In the genomic region with DNA sequence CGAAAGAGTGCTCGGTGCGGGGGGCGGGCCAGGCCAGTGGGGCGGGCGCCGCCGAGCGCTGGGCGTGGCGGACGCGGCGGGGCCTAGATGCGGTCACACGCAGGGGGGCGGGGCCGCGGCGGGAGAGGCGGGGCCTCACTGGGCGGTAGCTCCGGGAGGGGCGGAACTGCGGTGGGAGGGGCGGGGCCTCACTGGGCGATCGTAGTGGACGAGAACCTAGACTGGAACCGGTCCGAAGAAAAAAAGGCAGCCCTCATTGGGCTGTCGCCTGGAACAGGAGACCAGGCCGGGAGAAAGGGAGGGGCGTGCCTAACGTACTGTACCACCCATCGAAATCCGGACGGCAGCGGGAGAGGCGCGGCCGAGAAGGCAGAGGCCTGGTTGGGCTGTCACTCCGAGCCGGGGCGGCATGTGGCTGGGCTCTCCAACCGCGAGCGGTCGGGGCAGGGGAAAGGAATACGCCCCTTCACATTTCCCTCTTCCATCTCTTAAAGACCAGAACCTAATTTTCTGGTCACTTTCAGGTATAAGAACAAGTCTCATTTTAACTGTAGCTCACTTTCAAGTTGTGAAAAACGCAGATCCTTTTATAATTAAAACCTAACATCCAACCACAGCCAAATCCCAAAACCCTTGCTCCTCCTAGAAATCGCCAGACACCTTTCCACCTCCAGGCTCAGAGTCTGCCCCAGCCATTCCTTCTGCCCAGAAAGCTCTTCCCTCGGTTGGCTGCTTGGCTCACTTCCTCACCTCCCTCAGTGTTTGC, we compare ENCODE assay signal across 8 cellular contexts. TPM values are rescaled to one million over a fixed set of nuclear protein-coding genes. Genes with fewer than 3 reads are reported as not detected.
DNase-seq lines count a peak whose midpoint lies in the region; ATAC-seq lines count a peak whose summit lies in the region.

A gene with protein sequence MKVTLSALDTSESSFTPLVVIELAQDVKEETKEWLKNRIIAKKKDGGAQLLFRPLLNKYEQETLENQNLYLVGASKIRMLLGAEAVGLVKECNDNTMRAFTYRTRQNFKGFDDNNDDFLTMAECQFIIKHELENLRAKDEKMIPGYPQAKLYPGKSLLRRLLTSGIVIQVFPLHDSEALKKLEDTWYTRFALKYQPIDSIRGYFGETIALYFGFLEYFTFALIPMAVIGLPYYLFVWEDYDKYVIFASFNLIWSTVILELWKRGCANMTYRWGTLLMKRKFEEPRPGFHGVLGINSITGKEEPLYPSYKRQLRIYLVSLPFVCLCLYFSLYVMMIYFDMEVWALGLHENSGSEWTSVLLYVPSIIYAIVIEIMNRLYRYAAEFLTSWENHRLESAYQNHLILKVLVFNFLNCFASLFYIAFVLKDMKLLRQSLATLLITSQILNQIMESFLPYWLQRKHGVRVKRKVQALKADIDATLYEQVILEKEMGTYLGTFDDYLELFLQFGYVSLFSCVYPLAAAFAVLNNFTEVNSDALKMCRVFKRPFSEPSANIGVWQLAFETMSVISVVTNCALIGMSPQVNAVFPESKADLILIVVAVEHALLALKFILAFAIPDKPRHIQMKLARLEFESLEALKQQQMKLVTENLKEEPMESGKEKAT (minus strand): TSS at position 38 of the 766 bp plus-strand sequence. CDS start 16,159 bp downstream, outside the sequence.

- H3K9me3 Mint-ChIP-seq in effector memory CD8-positive, alpha-beta T cell: no peaks in the 10 kb centered on the region

- H3K4me1 Mint-ChIP-seq in effector memory CD8-positive, alpha-beta T cell (ENCODE audit: low read depth in 2 of 2): peaks cover 14 to 23% of the 10 kb centered on the region in 2 donors

- peak within 1 kb of the TSS; percentile 83 to 90 for H3K4me3 Mint-ChIP-seq in effector memory CD8-positive, alpha-beta T cell

- H3K36me3 Mint-ChIP-seq in effector memory CD8-positive, alpha-beta T cell (ENCODE audit: insufficient read depth): peaks cover 9% of the 10 kb centered on the region

- peak; percentile 93 for ATAC-seq in GM21360 (IDR thresholded peaks at IDR 0.05; ENCODE audit: unreplicated experiment)
- ATAC-seq in effector memory CD8-positive, alpha-beta T cell (replicated peaks): peak; percentile 89

- DNase-seq in COLO668 (lab: John Stamatoyannopoulos, UW; ENCODE audit: unreplicated experiment) (peak; percentile 97), HT-29 (ENCODE audit: low spot score) (peak; percentile 94), NOMO-1 (lab: John Stamatoyannopoulos, UW; ENCODE audit: unreplicated experiment in 2 of 2) (peak; percentile 98 to 99), lung microvascular endothelial cell (ENCODE audit: low read depth in 2 of 2) (peak; percentile 99)
- DNase-seq in activated CD8-positive, alpha-beta memory T cell treated with anti-CD3 and anti-CD28 coated beads for 48 hours (ENCODE audit: low read depth in 2 of 3, low spot score in 2 of 3): peak; percentile 93 to 96 (median 96)
- DNase-seq in effector memory CD8-positive, alpha-beta T cell: peak; percentile 92 to 94 (median 93)
- peak; percentile 88 to 98 (median 90) for DNase-seq in stimulated activated CD4-positive, alpha-beta T cell treated with anti-CD3 and anti-CD28 coated beads, TNF-alpha, amount 100 ng/mL, for 4 hours (ENCODE audit: low read depth in 3 of 3)

- no peaks in the 10 kb centered on the region for H3K27me3 Mint-ChIP-seq in effector memory CD8-positive, alpha-beta T cell

- H3K27ac Mint-ChIP-seq in effector memory CD8-positive, alpha-beta T cell: peak within 1 kb of the TSS; percentile 84 to 91

RNA-seq across cellular contexts. Expression of the gene that starts here (rescaled TPM):
- total RNA-seq in HT-29 (2014; rRNA removed; shearing (Covaris generic)): 3.5 and 4.0 TPM in 2 replicates
- 29.0 and 41.5 TPM in 2 replicates for total RNA-seq in lung microvascular endothelial cell

Comparison
In these comparisons a context has a peak if more than half of its experiments do, and no peak if none do; other contexts are left out.
1. Peak in every context shown above with its lines: DNase-seq and ATAC-seq.